Comparison of ENCODE assay signal across 12 cellular contexts in genomic region chr11:46273511-46274205, GRCh38. TPM values are rescaled to one million over a fixed set of nuclear protein-coding genes. Genes with fewer than 3 reads are reported as not detected.
DNase-seq lines count a peak whose midpoint lies in the region; ATAC-seq and TF ChIP-seq lines count a peak whose summit lies in the region.
"Had no signal": no experiment of that assay in that cellular context is flagged by ENCODE, and none has a peak within 500 bp of the region (broad histone marks: within the 10 kb centered on the region; RNA-seq: fewer than 3 reads in every experiment).

No MANE protein-coding gene starts in this region.

- no TSS peak for BruUV-seq in Caco-2 (replicated peaks; lab: Mats Ljungman, UMichigan)

- H3K27me3 Mint-ChIP-seq in Caco-2 (ENCODE audit: insufficient read depth, unreplicated experiment), result no peaks in the 10 kb centered on the region

- peak; percentile 74 to 87 for DNase-seq in Caco-2
- DNase-seq in MV-4-11 (lab: John Stamatoyannopoulos, UW), result peak; percentile 9
- peak; percentile 79 for DNase-seq in prostate gland (ENCODE audit: low spot score)
- no peak for DNase-seq in SJCRH30
- no peak for DNase-seq in OCI-M1 (lab: John Stamatoyannopoulos, UW)
- DNase-seq: activated gamma-delta T cell treated with Interleukin-2 at 50 U/mL for 16 hours, NCI-H187, nucleus accumbens had no signal

- CTCF ChIA-PET in Caco-2 (lab: Charles Lee), result interaction anchor here (0.6 to 1.8 kb wide), 5 partner anchors 11 to 41 kb away, joined by 3 to 6 read pairs (median 5); no protein-coding TSS in a partner anchor

- H3K9me3 ChIP-seq in Caco-2 (no peaks in the 10 kb centered on the region), prostate gland (no peaks in the 10 kb centered on the region), SJCRH30 (replicated peaks) (no peaks in the 10 kb centered on the region)

- intact Hi-C loops in Caco-2 (cut with micrococcal nuclease; ENCODE audit: unreplicated experiment) (loop anchor here (1.0 kb wide), 1 partner anchor 21 kb away; no protein-coding TSS in a partner anchor), prostate gland (cut with DNase I) (no loop called here)

- H3K4me1 ChIP-seq in Caco-2 (peaks cover 74% of the 10 kb centered on the region), prostate gland (replicated peaks) (peaks cover 53% of the 10 kb centered on the region), SJCRH30 (no peaks in the 10 kb centered on the region)

- peak overlapping the region; percentile 82 for H3K27ac Mint-ChIP-seq in Caco-2 (ENCODE audit: unreplicated experiment)
- H3K27ac Mint-ChIP-seq: stimulated activated memory B cell treated with anti-CD40 and anti-IgM and Interleukin-4, amounts not matched to agents 10 μg/mL and 1 μg/mL and 100 μg/mL, for 72 hours had no signal

- H3K27me3 ChIP-seq in Caco-2 (replicated peaks; ENCODE audit: control insufficient read depth, insufficient read depth, low read length) (no peaks in the 10 kb centered on the region), prostate gland (replicated peaks; ENCODE audit: insufficient read depth) (no peaks in the 10 kb centered on the region), SJCRH30 (peaks cover 33% of the 10 kb centered on the region)

- H3K27ac ChIP-seq in prostate gland (peak overlapping the region; percentile 79 to 80), SJCRH30 (no peak overlapping the region)

- no peak overlapping the region for H3K4me3 Mint-ChIP-seq in Caco-2 (ENCODE audit: unreplicated experiment)
- H3K4me3 Mint-ChIP-seq: stimulated activated memory B cell treated with anti-CD40 and anti-IgM and Interleukin-4, amounts not matched to agents 10 μg/mL and 1 μg/mL and 100 μg/mL, for 72 hours had no signal

- no peaks in the 10 kb centered on the region for H3K9me3 Mint-ChIP-seq in Caco-2 (ENCODE audit: unreplicated experiment)
- H3K9me3 Mint-ChIP-seq: stimulated activated memory B cell treated with anti-CD40 and anti-IgM and Interleukin-4, amounts not matched to agents 10 μg/mL and 1 μg/mL and 100 μg/mL, for 72 hours had no signal

- H3K4me1 Mint-ChIP-seq in Caco-2 (ENCODE audit: low read depth, unreplicated experiment), result peaks cover 60% of the 10 kb centered on the region

- H3K4me3 ChIP-seq in Caco-2 (ENCODE audit: low read depth, low read length) (no peak overlapping the region), prostate gland (no peak overlapping the region), SJCRH30 (no peak overlapping the region)

- no peak for TF ChIP-seq POLR2A in prostate gland (IDR thresholded peaks at IDR 0.05)

- POLR2A ChIA-PET in Caco-2 (lab: Charles Lee), result interaction anchor here (3.6 kb wide), 1 partner anchor 30 kb away, joined by 22 read pairs; no protein-coding TSS in a partner anchor

- ATAC-seq in esophagus mucosa, result peak; percentile 5
- ATAC-seq in GM21367 (IDR thresholded peaks at IDR 0.05; ENCODE audit: unreplicated experiment), result no peak
- ATAC-seq in GM18867 (IDR thresholded peaks at IDR 0.05; ENCODE audit: unreplicated experiment), result no peak
- ATAC-seq: stimulated activated memory B cell treated with anti-CD40 and anti-IgM and Interleukin-4, amounts not matched to agents 10 μg/mL and 1 μg/mL and 100 μg/mL, for 72 hours had no signal

- TF ChIP-seq CTCF in Caco-2 (IDR thresholded peaks at IDR 0.05; ENCODE audit: insufficient read depth in 1 of 2, low read depth in 1 of 2, low read length in 1 of 2, severe bottlenecking in 1 of 2, unreplicated experiment in 1 of 2) (no peak), prostate gland (IDR thresholded peaks at IDR 0.05) (no peak)

- H3K36me3 Mint-ChIP-seq in Caco-2 (ENCODE audit: insufficient read depth, unreplicated experiment), result no peaks in the 10 kb centered on the region
- H3K36me3 Mint-ChIP-seq: stimulated activated memory B cell treated with anti-CD40 and anti-IgM and Interleukin-4, amounts not matched to agents 10 μg/mL and 1 μg/mL and 100 μg/mL, for 72 hours had no signal

- H3K36me3 ChIP-seq in Caco-2 (ENCODE audit: control insufficient read depth, insufficient read depth, low read length) (no peaks in the 10 kb centered on the region), prostate gland (no peaks in the 10 kb centered on the region), SJCRH30 (no peaks in the 10 kb centered on the region)

- WGBS in prostate gland, result 23% methylated on average over 7 of the region's 7 CpGs

RNA-seq across cellular contexts. Expression of gene CREB3L1, which starts 3.8 kb away (rescaled TPM):
- 24.9 and 29.5 TPM in 2 replicates for total RNA-seq in Caco-2 (2022)
- total RNA-seq in esophagus mucosa, result 0.64 TPM
- total RNA-seq in prostate gland, result 10 to 100 TPM; 41.0 to 47.0 TPM
- total RNA-seq in SJCRH30 (2014; rRNA removed; shearing (Covaris generic)), result 0.30 and 0.34 TPM in 2 replicates

Comparison
In these comparisons a context has a peak if more than half of its experiments do, and no peak if none do; other contexts are left out.
1. DNase-seq: peak in Caco-2 (2 of 2), MV-4-11 (single experiment) and prostate gland (single experiment); none in SJCRH30 (0 of 2) and OCI-M1 (single experiment).
2. RNA of gene CREB3L1, which starts 3.8 kb away (total RNA-seq): 41.0 to 47.0 TPM in prostate gland and 24.9 to 29.5 TPM in Caco-2; 0.64 TPM in esophagus mucosa (single experiment) and 0.30 to 0.34 TPM in SJCRH30; every median in the first group is over 10 times any median in the second.